Comparison of ENCODE assay signal across 11 cellular contexts in the genomic region with DNA sequence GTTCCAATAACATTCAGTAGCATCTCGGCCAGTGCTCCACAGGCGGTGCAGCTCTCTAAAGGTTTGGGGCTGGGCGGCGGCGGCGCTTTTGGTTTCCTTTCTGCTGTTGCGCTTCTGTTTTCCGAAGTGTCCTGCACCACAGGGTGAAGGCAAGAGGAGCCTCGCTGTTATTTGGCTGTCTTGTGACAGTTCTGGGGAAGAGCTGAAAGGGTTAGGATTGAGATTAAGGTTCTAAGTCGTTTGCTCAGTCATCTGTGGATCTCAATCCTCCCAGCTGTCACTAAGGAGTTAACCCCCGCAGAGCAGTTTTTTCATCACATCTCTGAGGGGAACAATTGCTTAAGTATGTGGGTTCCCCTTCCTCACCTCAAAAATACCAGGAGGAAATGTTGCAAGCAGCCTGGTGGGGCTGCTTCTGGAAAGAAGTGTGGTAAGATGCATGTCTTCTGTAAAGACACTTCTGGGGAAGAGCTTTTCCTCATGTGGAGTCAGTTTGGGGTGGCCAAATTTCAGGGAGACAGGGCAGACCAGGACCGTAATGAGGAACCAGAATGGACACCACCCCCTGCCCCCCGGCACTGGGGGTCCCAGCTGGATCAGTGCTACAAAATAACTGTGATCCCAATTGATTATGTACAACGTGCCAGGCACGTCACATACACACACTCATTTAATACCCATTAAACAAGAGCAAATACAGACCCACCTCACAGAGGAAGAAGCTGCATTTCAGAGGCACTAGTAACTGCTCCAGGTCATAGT. TPM values are rescaled to one million over a fixed set of nuclear protein-coding genes. Genes with fewer than 3 reads are reported as not detected.
DNase-seq lines count a peak whose midpoint lies in the region; ATAC-seq and TF ChIP-seq lines count a peak whose summit lies in the region.
"Had no signal": no experiment of that assay in that cellular context is flagged by ENCODE, and none has a peak within 500 bp of the region (broad histone marks: within the 10 kb centered on the region; RNA-seq: fewer than 3 reads in every experiment).

No MANE protein-coding gene starts in this region.

- intact Hi-C loops in Right ventricle myocardium superior (cut with DNase I) (no loop called here), tibial artery (cut with DNase I; ENCODE audit: low total_unique reads) (no loop called here)

- no peaks in the 10 kb centered on the region for H3K4me1 ChIP-seq in tibial artery

- no peak overlapping the region for H3K4me3 ChIP-seq in tibial artery
- H3K4me3 ChIP-seq: GM23248 had no signal

- no peaks in the 10 kb centered on the region for H3K27me3 ChIP-seq in tibial artery

- H3K36me3 ChIP-seq in tibial artery: peaks cover 28 to 78% (median 64%) of the 10 kb centered on the region in 3 donors

- peak; percentile 58 for ATAC-seq in Right ventricle myocardium superior (ENCODE audit: poor library complexity)
- ATAC-seq in GM19035 (IDR thresholded peaks at IDR 0.05; ENCODE audit: unreplicated experiment): no peak

- peak; percentile 38 for DNase-seq in stimulated activated CD4-positive, alpha-beta T cell treated with anti-CD3 and anti-CD28 coated beads, Interleukin-15, amount 100 ng/mL, for 24 hours
- no peak for DNase-seq in stimulated activated CD4-positive, alpha-beta T cell treated with anti-CD3 and anti-CD28 coated beads, Interleukin-12 subunit alpha, Interleukin-12 subunit beta, amount 100 ng/mL, for 4 hours
- peak; percentile 74 for DNase-seq in UCSD-AML1 (lab: John Stamatoyannopoulos, UW; ENCODE audit: unreplicated experiment)
- peak; percentile 47 for DNase-seq in Right ventricle myocardium superior
- peak; percentile 46 to 64 for DNase-seq in tibial artery
- DNase-seq in GM19238 (ENCODE audit: insufficient read length, low spot score): no peak
- no peak for DNase-seq in NCI-H446 treated with DMSO at 0.1 percent for 48 hours (lab: John Stamatoyannopoulos, UW)
- DNase-seq: activated CD4-positive, CD25-positive, alpha-beta regulatory T cell treated with anti-CD3 and anti-CD28 coated beads, Interleukin-2, amount 50 U/mL, for 72 hours; GM23248; NCI-H526 treated with DMSO at 0.1 percent for 48 hours had no signal

- no peaks in the 10 kb centered on the region for H3K9me3 ChIP-seq in tibial artery

- H3K27ac ChIP-seq in tibial artery: no peak overlapping the region
- H3K27ac ChIP-seq: GM23248 had no signal

- TF ChIP-seq CTCF in tibial artery (IDR thresholded peaks at IDR 0.05): no peak

RNA-seq across cellular contexts. Expression of gene TMEM121B, which starts 14.2 kb away (rescaled TPM):
- total RNA-seq in Right ventricle myocardium superior: 1.9 TPM

RNA-seq across cellular contexts. Expression of gene IL17RA, which starts 22.2 kb away (rescaled TPM):
- total RNA-seq in Right ventricle myocardium superior: 7.5 TPM

RNA-seq across cellular contexts. Expression of gene HDHD5, which starts 52.1 kb away (rescaled TPM):
- total RNA-seq in Right ventricle myocardium superior: 59.8 TPM

Comparison
In these comparisons a context has a peak if more than half of its experiments do, and no peak if none do; other contexts are left out.
1. DNase-seq: peak in stimulated activated CD4-positive, alpha-beta T cell treated with anti-CD3 and anti-CD28 coated beads, Interleukin-15, amount 100 ng/mL, for 24 hours (single experiment), UCSD-AML1 (single experiment), Right ventricle myocardium superior (single experiment) and tibial artery (2 of 2); none in stimulated activated CD4-positive, alpha-beta T cell treated with anti-CD3 and anti-CD28 coated beads, Interleukin-12 subunit alpha, Interleukin-12 subunit beta, amount 100 ng/mL, for 4 hours (single experiment), GM19238 (single experiment) and NCI-H446 treated with DMSO at 0.1 percent for 48 hours (single experiment).